ENCODE assay signal across 29 cellular contexts in genomic region chr14:68355415-68355814, GRCh38.
"Had no signal": no experiment of that assay in that cellular context is flagged by ENCODE, and none has a peak within 500 bp of the region (broad histone marks: within the 10 kb centered on the region; RNA-seq: fewer than 3 reads in every experiment).

No MANE protein-coding gene starts in this region.

- H3K9me3 Mint-ChIP-seq: stimulated activated effector memory CD8-positive, alpha-beta T cell treated with anti-CD3 and anti-CD28 coated beads, Interleukin-12 subunit alpha, Interleukin-12 subunit beta, amount 100 ng/mL, for 72 hours; stimulated activated memory B cell treated with anti-CD40 and anti-IgM and Interleukin-4, amounts not matched to agents 10 μg/mL and 1 μg/mL and 100 μg/mL, for 72 hours; stimulated activated naive CD8-positive, alpha-beta T cell treated with anti-CD3 and anti-CD28 coated beads, Interleukin-15, Interleukin-2, amounts not matched to agents 100 ng/mL and 50 ng/mL, for 24 hours had no signal

- H3K27ac ChIP-seq: stomach, suprapubic skin, testis, thoracic aorta, thyroid gland, tibial artery, tibial nerve, transverse colon, upper lobe of left lung, upper lobe of right lung, uterus, vagina had no signal

- H3K27me3 ChIP-seq: stomach, suprapubic skin, testis, thyroid gland, tibial artery, tibial nerve, transverse colon, upper lobe of left lung, upper lobe of right lung, uterus, vagina had no signal

- FAIRE-seq: urothelium cell line had no signal

- DNase-seq: stimulated activated CD4-positive, alpha-beta T cell treated with anti-CD3 and anti-CD28 coated beads, Interleukin-2, amount 100 ng/mL, for 48 hours; stimulated activated CD4-positive, alpha-beta T cell treated with anti-CD3 and anti-CD28 coated beads, Interleukin-4, amount 100 ng/mL, for 1 hour; stimulated activated CD4-positive, alpha-beta T cell treated with anti-CD3 and anti-CD28 coated beads, Interleukin-4, amount 100 ng/mL, for 24 hours; stimulated activated CD4-positive, alpha-beta T cell treated with anti-CD3 and anti-CD28 coated beads, Interleukin-4, amount 100 ng/mL, for 4 hours; stimulated activated CD8-positive, alpha-beta memory T cell treated with anti-CD3 and anti-CD28 coated beads, Interleukin-4, amount 100 ng/mL, for 48 hours; stimulated activated naive B cell treated with anti-CD40 and anti-IgM and Interleukin-4, amounts not matched to agents 10 μg/mL and 1 μg/mL and 100 μg/mL, for 72 hours; stimulated activated naive CD4-positive, alpha-beta T cell; stimulated activated naive CD4-positive, alpha-beta T cell treated with Interleukin-2 at 50 U/mL for 16 hours; stimulated activated naive CD8-positive, alpha-beta T cell treated with anti-CD3 and anti-CD28 coated beads, Interleukin-15, amount 100 ng/mL, for 72 hours; stimulated activated naive CD8-positive, alpha-beta T cell treated with anti-CD3 and anti-CD28 coated beads, Interleukin-15, Interleukin-2, amounts not matched to agents 100 U/mL and 50 U/mL, for 24 hours; stomach; substantia nigra; testis; thyroid gland; tibial artery; transverse colon; trophoblast cell; upper lobe of right lung; uterus had no signal

- H3K4me3 ChIP-seq: stomach, suprapubic skin, testis, thoracic aorta, thyroid gland, tibial artery, tibial nerve, transverse colon, upper lobe of left lung, upper lobe of right lung, uterus, vagina had no signal

- H3K27me3 Mint-ChIP-seq: stimulated activated memory B cell treated with anti-CD40 and anti-IgM and Interleukin-4, amounts not matched to agents 10 μg/mL and 1 μg/mL and 100 μg/mL, for 72 hours; stimulated activated naive B cell treated with anti-CD40 and anti-IgM and Interleukin-4, amounts not matched to agents 10 μg/mL and 1 μg/mL and 100 μg/mL, for 72 hours; stimulated activated naive CD8-positive, alpha-beta T cell treated with anti-CD3 and anti-CD28 coated beads, Interleukin-15, amount 100 ng/mL, for 72 hours; stimulated activated naive CD8-positive, alpha-beta T cell treated with anti-CD3 and anti-CD28 coated beads, Interleukin-15, Interleukin-2, amounts not matched to agents 100 ng/mL and 50 ng/mL, for 24 hours; type B pancreatic cell had no signal

- ATAC-seq: stimulated activated effector memory CD8-positive, alpha-beta T cell treated with anti-CD3 and anti-CD28 coated beads, Interleukin-12 subunit alpha, Interleukin-12 subunit beta, amount 100 ng/mL, for 72 hours; stimulated activated memory B cell treated with anti-CD40 and anti-IgM and Interleukin-4, amounts not matched to agents 10 μg/mL and 1 μg/mL and 100 μg/mL, for 72 hours; stimulated activated naive B cell treated with anti-CD40 and anti-IgM and Interleukin-4, amounts not matched to agents 10 μg/mL and 1 μg/mL and 100 μg/mL, for 72 hours; stimulated activated naive CD8-positive, alpha-beta T cell treated with anti-CD3 and anti-CD28 coated beads, Interleukin-15, amount 100 ng/mL, for 72 hours; stimulated activated naive CD8-positive, alpha-beta T cell treated with anti-CD3 and anti-CD28 coated beads, Interleukin-15, Interleukin-2, amounts not matched to agents 100 U/mL and 50 U/mL, for 24 hours; upper lobe of right lung had no signal

- H3K9me3 ChIP-seq: stomach, suprapubic skin, testis, thoracic aorta, thyroid gland, tibial artery, tibial nerve, transverse colon, upper lobe of left lung, upper lobe of right lung, uterus, vagina had no signal

- H3K36me3 ChIP-seq: stomach, suprapubic skin, thoracic aorta, thyroid gland, tibial artery, tibial nerve, transverse colon, upper lobe of left lung, upper lobe of right lung, uterus, vagina had no signal

- H3K4me3 Mint-ChIP-seq: stimulated activated effector memory CD8-positive, alpha-beta T cell treated with anti-CD3 and anti-CD28 coated beads, Interleukin-12 subunit alpha, Interleukin-12 subunit beta, amount 100 ng/mL, for 72 hours; stimulated activated memory B cell treated with anti-CD40 and anti-IgM and Interleukin-4, amounts not matched to agents 10 μg/mL and 1 μg/mL and 100 μg/mL, for 72 hours; stimulated activated naive B cell treated with anti-CD40 and anti-IgM and Interleukin-4, amounts not matched to agents 10 μg/mL and 1 μg/mL and 100 μg/mL, for 72 hours; stimulated activated naive CD8-positive, alpha-beta T cell treated with anti-CD3 and anti-CD28 coated beads, Interleukin-15, amount 100 ng/mL, for 72 hours; stimulated activated naive CD8-positive, alpha-beta T cell treated with anti-CD3 and anti-CD28 coated beads, Interleukin-15, Interleukin-2, amounts not matched to agents 100 ng/mL and 50 ng/mL, for 24 hours; type B pancreatic cell had no signal

- H3K27ac Mint-ChIP-seq: stimulated activated effector memory CD8-positive, alpha-beta T cell treated with anti-CD3 and anti-CD28 coated beads, Interleukin-12 subunit alpha, Interleukin-12 subunit beta, amount 100 ng/mL, for 72 hours; stimulated activated memory B cell treated with anti-CD40 and anti-IgM and Interleukin-4, amounts not matched to agents 10 μg/mL and 1 μg/mL and 100 μg/mL, for 72 hours; stimulated activated naive B cell treated with anti-CD40 and anti-IgM and Interleukin-4, amounts not matched to agents 10 μg/mL and 1 μg/mL and 100 μg/mL, for 72 hours; stimulated activated naive CD8-positive, alpha-beta T cell treated with anti-CD3 and anti-CD28 coated beads, Interleukin-15, amount 100 ng/mL, for 72 hours; stimulated activated naive CD8-positive, alpha-beta T cell treated with anti-CD3 and anti-CD28 coated beads, Interleukin-15, Interleukin-2, amounts not matched to agents 100 ng/mL and 50 ng/mL, for 24 hours; type B pancreatic cell had no signal

- H3K36me3 Mint-ChIP-seq: stimulated activated effector memory CD8-positive, alpha-beta T cell treated with anti-CD3 and anti-CD28 coated beads, Interleukin-12 subunit alpha, Interleukin-12 subunit beta, amount 100 ng/mL, for 72 hours had no signal
